Comparison of ENCODE assay signal across 27 cellular contexts in the genomic region with DNA sequence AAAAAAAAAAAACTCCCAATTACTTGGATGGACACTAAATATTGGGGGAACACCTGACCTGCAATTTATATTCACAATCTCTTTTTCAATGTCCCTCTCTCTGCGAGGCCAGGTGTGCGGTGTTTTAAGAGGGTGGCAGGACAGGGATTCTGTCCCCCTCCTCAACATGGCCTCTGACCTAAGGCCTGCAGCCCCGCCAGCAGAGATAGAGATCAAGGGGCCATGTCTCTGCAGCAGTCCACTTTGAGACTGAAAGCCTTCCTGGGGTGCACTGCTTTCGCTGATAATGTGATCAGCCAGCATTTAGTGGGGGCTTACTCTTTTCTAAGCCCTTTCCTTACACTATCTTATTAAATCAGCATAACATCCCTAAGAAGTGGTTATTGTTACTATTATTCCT.
"Had no signal": no experiment of that assay in that cellular context is flagged by ENCODE, and none has a peak within 500 bp of the region (broad histone marks: within the 10 kb centered on the region; RNA-seq: fewer than 3 reads in every experiment).

No MANE protein-coding gene starts in this region.

- DNase-seq: activated CD4-positive, alpha-beta memory T cell treated with anti-CD3 and anti-CD28 coated beads for 36 hours; activated CD4-positive, alpha-beta T cell treated with anti-CD3 and anti-CD28 coated beads, Interleukin-2, amount 10 ng/mL, durations not matched to agents 24 days and 14 days; activated CD4-positive, CD25-positive, alpha-beta regulatory T cell treated with anti-CD3 and anti-CD28 coated beads, Interleukin-2, amount 50 U/mL, for 72 hours; activated CD8-positive, alpha-beta memory T cell treated with anti-CD3 and anti-CD28 coated beads, Interleukin-2, amount 50 U/mL, for 48 hours; activated gamma-delta T cell; activated naive CD4-positive, alpha-beta T cell treated with anti-CD3 and anti-CD28 coated beads, Interleukin-2, amount 10 ng/mL, durations not matched to agents 7 days and 5 days; activated naive CD8-positive, alpha-beta T cell treated with anti-CD3 and anti-CD28 coated beads, Interleukin-2, amount 10 ng/mL, durations not matched to agents 7 days and 5 days; activated T-cell treated with anti-CD3 and anti-CD28 coated beads, Interleukin-2, amount 50 U/mL, for 24 hours; central memory CD4-positive, alpha-beta T cell; esophagus squamous epithelium; foreskin melanocyte; left cardiac atrium; mammary epithelial cell; occipital lobe; spleen; stimulated activated naive CD4-positive, alpha-beta T cell; SW 1271; T-helper 17 cell; T1000; tibial artery; WERI-Rb-1 had no signal

- H3K36me3 ChIP-seq: ascending aorta, breast epithelium, esophagus squamous epithelium, right atrium auricular region, spleen, suprapubic skin, tibial artery, WERI-Rb-1 had no signal

- H3K27ac Mint-ChIP-seq: activated CD4-positive, alpha-beta memory T cell treated with anti-CD3 and anti-CD28 coated beads for 36 hours; activated CD4-positive, alpha-beta T cell treated with anti-CD3 and anti-CD28 coated beads, Interleukin-2, amount 10 ng/mL, durations not matched to agents 24 days and 14 days; activated naive CD4-positive, alpha-beta T cell treated with anti-CD3 and anti-CD28 coated beads, Interleukin-2, amount 10 ng/mL, durations not matched to agents 7 days and 5 days; activated naive CD8-positive, alpha-beta T cell treated with anti-CD3 and anti-CD28 coated beads, Interleukin-2, amount 10 ng/mL, durations not matched to agents 7 days and 5 days; activated T-cell treated with anti-CD3 and anti-CD28 coated beads, Interleukin-2, amount 50 U/mL, for 24 hours; dendritic cell treated with granulocyte-macrophage colony-stimulating factor and Interleukin-4, amounts not matched to agents 40 ng/mL and 50 ng/mL, for 4 days; T-helper 17 cell had no signal

- H3K9me3 ChIP-seq: ascending aorta, breast epithelium, esophagus squamous epithelium, right atrium auricular region, suprapubic skin, tibial artery had no signal

- H3K4me3 Mint-ChIP-seq: activated CD4-positive, alpha-beta memory T cell treated with anti-CD3 and anti-CD28 coated beads for 36 hours; activated CD4-positive, alpha-beta T cell treated with anti-CD3 and anti-CD28 coated beads, Interleukin-2, amount 10 ng/mL, durations not matched to agents 24 days and 14 days; activated naive CD4-positive, alpha-beta T cell treated with anti-CD3 and anti-CD28 coated beads, Interleukin-2, amount 10 ng/mL, durations not matched to agents 7 days and 5 days; activated naive CD8-positive, alpha-beta T cell treated with anti-CD3 and anti-CD28 coated beads, Interleukin-2, amount 10 ng/mL, durations not matched to agents 7 days and 5 days; activated T-cell treated with anti-CD3 and anti-CD28 coated beads, Interleukin-2, amount 50 U/mL, for 24 hours; dendritic cell treated with granulocyte-macrophage colony-stimulating factor and Interleukin-4, amounts not matched to agents 40 ng/mL and 50 ng/mL, for 4 days; T-helper 17 cell had no signal

- H3K9me3 Mint-ChIP-seq: activated CD4-positive, alpha-beta memory T cell treated with anti-CD3 and anti-CD28 coated beads for 36 hours; activated naive CD8-positive, alpha-beta T cell treated with anti-CD3 and anti-CD28 coated beads, Interleukin-2, amount 10 ng/mL, durations not matched to agents 7 days and 5 days; activated T-cell treated with anti-CD3 and anti-CD28 coated beads, Interleukin-2, amount 50 U/mL, for 24 hours; dendritic cell treated with granulocyte-macrophage colony-stimulating factor and Interleukin-4, amounts not matched to agents 40 ng/mL and 50 ng/mL, for 4 days had no signal

- H3K4me3 ChIP-seq: ascending aorta, breast epithelium, esophagus squamous epithelium, right atrium auricular region, spleen, suprapubic skin, tibial artery had no signal

- ATAC-seq: left cardiac atrium, T-helper 17 cell had no signal

- H3K4me1 ChIP-seq: ascending aorta, breast epithelium, esophagus squamous epithelium, right atrium auricular region, spleen, suprapubic skin, tibial artery had no signal

- H3K27ac ChIP-seq: ascending aorta, breast epithelium, epithelial cell of prostate, esophagus squamous epithelium, right atrium auricular region, spleen, suprapubic skin, tibial artery, WERI-Rb-1 had no signal

- H3K4me1 Mint-ChIP-seq: activated CD4-positive, alpha-beta T cell treated with anti-CD3 and anti-CD28 coated beads, Interleukin-2, amount 10 ng/mL, durations not matched to agents 24 days and 14 days; activated naive CD4-positive, alpha-beta T cell treated with anti-CD3 and anti-CD28 coated beads, Interleukin-2, amount 10 ng/mL, durations not matched to agents 7 days and 5 days; activated naive CD8-positive, alpha-beta T cell treated with anti-CD3 and anti-CD28 coated beads, Interleukin-2, amount 10 ng/mL, durations not matched to agents 7 days and 5 days; T-helper 17 cell had no signal

- H3K36me3 Mint-ChIP-seq: activated CD4-positive, alpha-beta memory T cell treated with anti-CD3 and anti-CD28 coated beads for 36 hours; activated naive CD4-positive, alpha-beta T cell treated with anti-CD3 and anti-CD28 coated beads, Interleukin-2, amount 10 ng/mL, durations not matched to agents 7 days and 5 days; activated naive CD8-positive, alpha-beta T cell treated with anti-CD3 and anti-CD28 coated beads, Interleukin-2, amount 10 ng/mL, durations not matched to agents 7 days and 5 days had no signal

- H3K27me3 ChIP-seq: ascending aorta, breast epithelium, esophagus squamous epithelium, right atrium auricular region, spleen, suprapubic skin, tibial artery had no signal

- H3K27me3 Mint-ChIP-seq: activated CD4-positive, alpha-beta T cell treated with anti-CD3 and anti-CD28 coated beads, Interleukin-2, amount 10 ng/mL, durations not matched to agents 24 days and 14 days; activated naive CD4-positive, alpha-beta T cell treated with anti-CD3 and anti-CD28 coated beads, Interleukin-2, amount 10 ng/mL, durations not matched to agents 7 days and 5 days; activated T-cell treated with anti-CD3 and anti-CD28 coated beads, Interleukin-2, amount 50 U/mL, for 24 hours; T-helper 17 cell had no signal
